ENCODE assay signal across 19 cellular contexts in the genomic region with DNA sequence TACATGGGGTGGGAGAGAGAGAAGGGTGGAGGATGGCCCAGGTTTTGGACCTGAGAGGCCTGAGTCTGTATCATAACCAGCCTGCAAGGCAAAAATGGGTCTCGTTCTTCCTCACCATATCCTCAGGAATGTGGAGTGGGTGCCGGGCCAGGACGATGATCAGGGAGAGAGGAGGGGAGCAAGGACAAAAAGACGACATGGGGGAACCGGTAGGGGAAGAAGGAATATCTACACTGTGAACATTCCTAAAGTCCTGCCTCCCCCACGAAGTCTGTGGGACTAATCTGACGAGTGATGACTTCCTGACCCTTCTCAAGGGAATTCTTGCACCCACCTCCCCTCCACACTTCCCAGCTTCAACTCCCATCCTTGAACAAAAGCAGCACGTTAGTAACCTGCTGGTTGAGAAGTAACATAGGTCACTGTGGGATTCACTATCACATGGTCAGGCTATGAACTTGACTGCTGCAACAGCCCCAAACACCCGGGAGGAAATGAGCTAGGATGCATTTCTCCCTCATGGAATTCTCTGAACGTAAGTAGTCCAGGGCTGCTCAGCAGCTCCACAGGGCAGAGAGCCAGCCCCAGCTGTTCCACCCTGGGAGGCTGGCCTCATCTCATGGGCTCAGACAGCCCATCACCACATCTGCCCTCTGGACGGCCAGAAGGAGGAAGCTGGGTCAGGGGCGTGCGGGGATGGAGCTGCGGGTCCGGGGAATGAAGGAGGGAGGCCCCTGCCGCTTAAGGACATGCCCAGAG. TPM values are rescaled to one million over a fixed set of nuclear protein-coding genes. Genes with fewer than 3 reads are reported as not detected.
DNase-seq lines count a peak whose midpoint lies in the region; ATAC-seq and TF ChIP-seq lines count a peak whose summit lies in the region.
"Had no signal": no experiment of that assay in that cellular context is flagged by ENCODE, and none has a peak within 500 bp of the region (broad histone marks: within the 10 kb centered on the region; RNA-seq: fewer than 3 reads in every experiment).

No MANE protein-coding gene starts in this region.

- peak overlapping the region; percentile 16 for H3K27ac ChIP-seq in mesodermal cell (ENCODE audit: low read depth, low read length, severe bottlenecking)
- H3K27ac ChIP-seq: neutrophil, SJSA1, uterus, WERI-Rb-1 had no signal

- H3K9me3 ChIP-seq in mesodermal cell (ENCODE audit: control insufficient read depth, low read length): no peaks in the 10 kb centered on the region
- H3K9me3 ChIP-seq: neutrophil, SJSA1, uterus had no signal

- no peak overlapping the region for H3K4me3 Mint-ChIP-seq in stimulated activated effector memory CD8-positive, alpha-beta T cell treated with anti-CD3 and anti-CD28 coated beads, Interleukin-12 subunit alpha, Interleukin-12 subunit beta, amount 100 ng/mL, for 72 hours
- H3K4me3 Mint-ChIP-seq: activated naive CD8-positive, alpha-beta T cell treated with anti-CD3 and anti-CD28 coated beads, Interleukin-2, amount 10 ng/mL, durations not matched to agents 7 days and 5 days had no signal

- 82 to 83% methylated on average over 9 to 10 of the region's 16 CpGs for WGBS in mesodermal cell (ENCODE audit: insufficient coverage in 2 of 2), 2 experiments

- H3K4me1 Mint-ChIP-seq in stimulated activated effector memory CD8-positive, alpha-beta T cell treated with anti-CD3 and anti-CD28 coated beads, Interleukin-12 subunit alpha, Interleukin-12 subunit beta, amount 100 ng/mL, for 72 hours: no peaks in the 10 kb centered on the region

- no peaks in the 10 kb centered on the region for H3K36me3 Mint-ChIP-seq in stimulated activated effector memory CD8-positive, alpha-beta T cell treated with anti-CD3 and anti-CD28 coated beads, Interleukin-12 subunit alpha, Interleukin-12 subunit beta, amount 100 ng/mL, for 72 hours
- H3K36me3 Mint-ChIP-seq: activated naive CD8-positive, alpha-beta T cell treated with anti-CD3 and anti-CD28 coated beads, Interleukin-2, amount 10 ng/mL, durations not matched to agents 7 days and 5 days had no signal

- TF ChIP-seq CTCF in fibroblast of pulmonary artery (IDR thresholded peaks at IDR 0.05; ENCODE audit: low read length, missing control alignments): no peak

- DNase-seq in AG08395 (ENCODE audit: low spot score): peak; percentile 65
- DNase-seq in fibroblast of pulmonary artery (ENCODE audit: low read depth): peak; percentile 95
- no peak for DNase-seq in putamen (ENCODE audit: low spot score)
- no peak for DNase-seq in NCI-H446 treated with DMSO at 0.1 percent for 48 hours (lab: John Stamatoyannopoulos, UW)
- no peak for DNase-seq in stimulated activated effector memory CD8-positive, alpha-beta T cell treated with anti-CD3 and anti-CD28 coated beads, Interleukin-12 subunit alpha, Interleukin-12 subunit beta, amount 100 ng/mL, for 72 hours (ENCODE audit: low spot score in 2 of 2)
- DNase-seq in SIG-M5 treated with dmso at 0.1 percent for 504 hours (lab: John Stamatoyannopoulos, UW; ENCODE audit: unreplicated experiment): no peak
- DNase-seq: activated CD8-positive, alpha-beta memory T cell treated with anti-CD3 and anti-CD28 coated beads, Interleukin-2, amount 50 U/mL, for 4 hours; activated naive CD8-positive, alpha-beta T cell treated with anti-CD3 and anti-CD28 coated beads, Interleukin-2, amount 10 ng/mL, durations not matched to agents 7 days and 5 days; dorsolateral prefrontal cortex; Karpas-422; NCI-H2081; NK-92 treated with Interleukin-12 subunit alpha and Interleukin-12 subunit beta, amount 100 ng/mL, for 24 hours; stimulated activated CD8-positive, alpha-beta memory T cell treated with anti-CD3 and anti-CD28 coated beads, Interleukin-4, amount 100 ng/mL, for 48 hours; uterus; WERI-Rb-1 had no signal

- H3K9me3 Mint-ChIP-seq in stimulated activated effector memory CD8-positive, alpha-beta T cell treated with anti-CD3 and anti-CD28 coated beads, Interleukin-12 subunit alpha, Interleukin-12 subunit beta, amount 100 ng/mL, for 72 hours: no peaks in the 10 kb centered on the region
- H3K9me3 Mint-ChIP-seq: activated naive CD8-positive, alpha-beta T cell treated with anti-CD3 and anti-CD28 coated beads, Interleukin-2, amount 10 ng/mL, durations not matched to agents 7 days and 5 days had no signal

- no peak overlapping the region for H3K4me3 ChIP-seq in fibroblast of pulmonary artery (replicated peaks; ENCODE audit: low read depth, low read length)
- no peak overlapping the region for H3K4me3 ChIP-seq in mesodermal cell (ENCODE audit: extremely low read depth, insufficient read depth, low read length, poor library complexity, severe bottlenecking)
- H3K4me3 ChIP-seq: dorsolateral prefrontal cortex, SJSA1, uterus had no signal

- H3K36me3 ChIP-seq in mesodermal cell (ENCODE audit: control insufficient read depth, insufficient read depth, low read length): no peaks in the 10 kb centered on the region
- H3K36me3 ChIP-seq: neutrophil, SJSA1, uterus, WERI-Rb-1 had no signal

- H3K4me1 ChIP-seq in mesodermal cell (ENCODE audit: control insufficient read depth, insufficient read depth, low read length, poor library complexity, severe bottlenecking): peaks cover 28% of the 10 kb centered on the region
- H3K4me1 ChIP-seq: uterus had no signal

- ATAC-seq in stimulated activated effector memory CD8-positive, alpha-beta T cell treated with anti-CD3 and anti-CD28 coated beads, Interleukin-12 subunit alpha, Interleukin-12 subunit beta, amount 100 ng/mL, for 72 hours: no peak

- H3K27ac Mint-ChIP-seq in stimulated activated effector memory CD8-positive, alpha-beta T cell treated with anti-CD3 and anti-CD28 coated beads, Interleukin-12 subunit alpha, Interleukin-12 subunit beta, amount 100 ng/mL, for 72 hours: no peak overlapping the region

TF ChIP-seq in PFSK-1, 5 proteins besides CTCF, POLR2A, EP300 and RAD21:
- TF ChIP-seq FOXP2 (optimal IDR thresholded peaks at IDR 0.05; ENCODE audit: borderline replicate concordance, extremely low read depth, extremely low read length, insufficient read depth): peak; percentile 73
- TF ChIP-seq SIN3A (IDR thresholded peaks at IDR 0.05; ENCODE audit: borderline replicate concordance, insufficient read depth, low read length): no peak

RNA-seq across cellular contexts. Expression of gene VWF, which starts 36.8 kb away (rescaled TPM):
- polyA plus RNA-seq in PFSK-1 (2012; ENCODE audit: insufficient read length, low read depth): 0.46 TPM
- polyA plus RNA-seq in mesodermal cell (2013, experiment 1 of 2): 4.1 TPM
- 3.3 TPM for polyA plus RNA-seq in mesodermal cell (2013, experiment 2 of 2)

RNA-seq across cellular contexts. Expression of gene CD9, which starts 38.9 kb away (rescaled TPM):
- 16.1 TPM for polyA plus RNA-seq in PFSK-1 (2012; ENCODE audit: insufficient read length, low read depth)
- 83.6 TPM for polyA plus RNA-seq in mesodermal cell (2013, experiment 1 of 2)
- 66.9 TPM for polyA plus RNA-seq in mesodermal cell (2013, experiment 2 of 2)

Comparison
In these comparisons a context has a peak if more than half of its experiments do, and no peak if none do; other contexts are left out.
1. DNase-seq: peak in AG08395 (single experiment) and fibroblast of pulmonary artery (single experiment); none in putamen (single experiment), NCI-H446 treated with DMSO at 0.1 percent for 48 hours (single experiment), stimulated activated effector memory CD8-positive, alpha-beta T cell treated with anti-CD3 and anti-CD28 coated beads, Interleukin-12 subunit alpha, Interleukin-12 subunit beta, amount 100 ng/mL, for 72 hours (0 of 2) and SIG-M5 treated with dmso at 0.1 percent for 504 hours (single experiment).